Comparison of ENCODE assay signal across 8 cellular contexts in genomic region chr17:44071772-44072171, GRCh38. TPM values are rescaled to one million over a fixed set of nuclear protein-coding genes. Genes with fewer than 3 reads are reported as not detected.
DNase-seq lines count a peak whose midpoint lies in the region; ATAC-seq and TF ChIP-seq lines count a peak whose summit lies in the region.

No MANE protein-coding gene starts in this region.

- H3K9me3 ChIP-seq in iPS-20b (ENCODE audit: insufficient read depth, low read depth, low read length) (no peaks in the 10 kb centered on the region), thoracic aorta (no peaks in the 10 kb centered on the region)

- no peaks in the 10 kb centered on the region for H3K9me3 Mint-ChIP-seq in activated T-cell treated with anti-CD3 and anti-CD28 coated beads, Interleukin-2, amount 50 U/mL, for 24 hours
- no peaks in the 10 kb centered on the region for H3K9me3 Mint-ChIP-seq in activated T-helper 1 cell treated with anti-CD3 and anti-CD28 coated beads, Interleukin-12 subunit alpha, Interleukin-12 subunit beta, Interleukin-2, Interleukin-4 antibody, amounts not matched to agents 30 ng/mL and 10 ng/mL and 1 ng/mL, durations not matched to agents 14 hours and 24 hours and 36 hours

- no peak for DNase-seq in activated T-cell treated with anti-CD3 and anti-CD28 coated beads, Interleukin-2, amount 50 U/mL, for 24 hours
- DNase-seq in activated T-cell treated with anti-CD3 and anti-CD28 coated beads, Interleukin-2, amount 50 U/mL, for 1 hour, result no peak
- no peak for DNase-seq in activated T-helper 1 cell treated with anti-CD3 and anti-CD28 coated beads, Interleukin-12 subunit alpha, Interleukin-12 subunit beta, Interleukin-2, Interleukin-4 antibody, amounts not matched to agents 30 ng/mL and 10 ng/mL and 1 ng/mL, durations not matched to agents 14 hours and 24 hours and 36 hours (ENCODE audit: low spot score)
- DNase-seq in thoracic aorta (ENCODE audit: low spot score) (no peak), HK-2 (ENCODE audit: unreplicated experiment) (no peak)
- DNase-seq in activated CD8-positive, alpha-beta memory T cell treated with anti-CD3 and anti-CD28 coated beads, Interleukin-2, amount 50 U/mL, for 4 hours, result no peak
- DNase-seq in activated CD4-positive, alpha-beta T cell treated with anti-CD3 and anti-CD28 coated beads for 48 hours, result no peak

- H3K27me3 ChIP-seq in iPS-20b (ENCODE audit: insufficient read depth, low read length) (no peaks in the 10 kb centered on the region), thoracic aorta (replicated peaks; ENCODE audit: insufficient read depth) (no peaks in the 10 kb centered on the region)

- peaks cover 32% of the 10 kb centered on the region for H3K36me3 ChIP-seq in iPS-20b (ENCODE audit: insufficient read depth, low read depth, low read length)
- H3K36me3 ChIP-seq in thoracic aorta, result peaks cover 20% of the 10 kb centered on the region

- H3K36me3 Mint-ChIP-seq in activated T-cell treated with anti-CD3 and anti-CD28 coated beads, Interleukin-2, amount 50 U/mL, for 24 hours (ENCODE audit: low read depth), result peaks cover 37% of the 10 kb centered on the region
- H3K36me3 Mint-ChIP-seq in activated T-helper 1 cell treated with anti-CD3 and anti-CD28 coated beads, Interleukin-12 subunit alpha, Interleukin-12 subunit beta, Interleukin-2, Interleukin-4 antibody, amounts not matched to agents 30 ng/mL and 10 ng/mL and 1 ng/mL, durations not matched to agents 14 hours and 24 hours and 36 hours (ENCODE audit: low read depth), result peaks cover 12% of the 10 kb centered on the region

- peak overlapping the region; percentile 88 for H3K4me3 Mint-ChIP-seq in activated T-cell treated with anti-CD3 and anti-CD28 coated beads, Interleukin-2, amount 50 U/mL, for 24 hours
- peak overlapping the region; percentile 98 for H3K4me3 Mint-ChIP-seq in activated T-helper 1 cell treated with anti-CD3 and anti-CD28 coated beads, Interleukin-12 subunit alpha, Interleukin-12 subunit beta, Interleukin-2, Interleukin-4 antibody, amounts not matched to agents 30 ng/mL and 10 ng/mL and 1 ng/mL, durations not matched to agents 14 hours and 24 hours and 36 hours

- H3K4me1 Mint-ChIP-seq in activated T-cell treated with anti-CD3 and anti-CD28 coated beads, Interleukin-2, amount 50 U/mL, for 24 hours (ENCODE audit: low read depth), result peaks cover 33% of the 10 kb centered on the region
- H3K4me1 Mint-ChIP-seq in activated T-helper 1 cell treated with anti-CD3 and anti-CD28 coated beads, Interleukin-12 subunit alpha, Interleukin-12 subunit beta, Interleukin-2, Interleukin-4 antibody, amounts not matched to agents 30 ng/mL and 10 ng/mL and 1 ng/mL, durations not matched to agents 14 hours and 24 hours and 36 hours (ENCODE audit: low read depth), result peaks cover 14% of the 10 kb centered on the region

- H3K27ac ChIP-seq in iPS-20b (ENCODE audit: low read length) (peak overlapping the region; percentile 65), thoracic aorta (peak overlapping the region; percentile 76 to 91)

- H3K4me3 ChIP-seq in iPS-20b (ENCODE audit: low read length) (peak overlapping the region; percentile 93), thoracic aorta (peak overlapping the region; percentile 93)

- ATAC-seq in thoracic aorta (ENCODE audit: insufficient number of reproducible peaks, low FRiP score, low read depth), result no peak

- peak overlapping the region; percentile 97 for H3K27ac Mint-ChIP-seq in activated T-cell treated with anti-CD3 and anti-CD28 coated beads, Interleukin-2, amount 50 U/mL, for 24 hours
- peak overlapping the region; percentile 66 for H3K27ac Mint-ChIP-seq in activated T-helper 1 cell treated with anti-CD3 and anti-CD28 coated beads, Interleukin-12 subunit alpha, Interleukin-12 subunit beta, Interleukin-2, Interleukin-4 antibody, amounts not matched to agents 30 ng/mL and 10 ng/mL and 1 ng/mL, durations not matched to agents 14 hours and 24 hours and 36 hours

- H3K4me1 ChIP-seq in iPS-20b (ENCODE audit: insufficient read depth, low read length), result peaks cover 10% of the 10 kb centered on the region
- H3K4me1 ChIP-seq in thoracic aorta (ENCODE audit: control insufficient read depth in 1 of 2, low read depth in 2 of 2), result peaks cover 22 to 35% of the 10 kb centered on the region in 2 donors

- intact Hi-C loops in activated T-helper 1 cell treated with anti-CD3 and anti-CD28 coated beads, Interleukin-12 subunit alpha, Interleukin-12 subunit beta, Interleukin-2, Interleukin-4 antibody, amounts not matched to agents 30 ng/mL and 10 ng/mL and 1 ng/mL, durations not matched to agents 14 hours and 24 hours and 36 hours (cut with micrococcal nuclease), result loop anchor here (1.0 to 2.0 kb wide), 4 partner anchors 16 to 67 kb away; partner anchors contain the start of gene TMEM101

- H3K27me3 Mint-ChIP-seq in activated T-cell treated with anti-CD3 and anti-CD28 coated beads, Interleukin-2, amount 50 U/mL, for 24 hours, result no peaks in the 10 kb centered on the region
- no peaks in the 10 kb centered on the region for H3K27me3 Mint-ChIP-seq in activated T-helper 1 cell treated with anti-CD3 and anti-CD28 coated beads, Interleukin-12 subunit alpha, Interleukin-12 subunit beta, Interleukin-2, Interleukin-4 antibody, amounts not matched to agents 30 ng/mL and 10 ng/mL and 1 ng/mL, durations not matched to agents 14 hours and 24 hours and 36 hours (ENCODE audit: insufficient read depth)

- TF ChIP-seq CTCF in thoracic aorta (IDR thresholded peaks at IDR 0.05), result no peak

- peak overlapping the region; percentile 83 for H3K9ac ChIP-seq in iPS-20b (ENCODE audit: low read depth, low read length)

RNA-seq across cellular contexts. Expression of gene G6PC3, which starts 1.2 kb away (rescaled TPM):
- total RNA-seq in activated T-helper 1 cell treated with anti-CD3 and anti-CD28 coated beads, Interleukin-12 subunit alpha, Interleukin-12 subunit beta, Interleukin-2, Interleukin-4 antibody, amounts not matched to agents 30 ng/mL and 10 ng/mL and 1 ng/mL, durations not matched to agents 14 hours and 24 hours and 36 hours, result 33.5 and 34.9 TPM in 2 replicates
- total RNA-seq in thoracic aorta, result 10 to 100 TPM; 26.4 to 54.6 TPM

RNA-seq across cellular contexts. Expression of gene LSM12, which starts 5.3 kb away (rescaled TPM):
- total RNA-seq in activated T-helper 1 cell treated with anti-CD3 and anti-CD28 coated beads, Interleukin-12 subunit alpha, Interleukin-12 subunit beta, Interleukin-2, Interleukin-4 antibody, amounts not matched to agents 30 ng/mL and 10 ng/mL and 1 ng/mL, durations not matched to agents 14 hours and 24 hours and 36 hours, result 93.9 and 95.4 TPM in 2 replicates
- total RNA-seq in thoracic aorta, result 10 to 100 TPM; 24.9 to 30.8 TPM

RNA-seq across cellular contexts. Expression of gene HDAC5, which starts 51.7 kb away (rescaled TPM):
- 20.6 and 22.8 TPM in 2 replicates for total RNA-seq in activated T-helper 1 cell treated with anti-CD3 and anti-CD28 coated beads, Interleukin-12 subunit alpha, Interleukin-12 subunit beta, Interleukin-2, Interleukin-4 antibody, amounts not matched to agents 30 ng/mL and 10 ng/mL and 1 ng/mL, durations not matched to agents 14 hours and 24 hours and 36 hours
- 100 to 1,000 TPM in 1 of 2 donors, 10 to 100 TPM in 1; 76.9 to 115 TPM for total RNA-seq in thoracic aorta

RNA-seq across cellular contexts. Expression of gene TMEM101, which starts 57.0 kb away (rescaled TPM):
- total RNA-seq in activated T-helper 1 cell treated with anti-CD3 and anti-CD28 coated beads, Interleukin-12 subunit alpha, Interleukin-12 subunit beta, Interleukin-2, Interleukin-4 antibody, amounts not matched to agents 30 ng/mL and 10 ng/mL and 1 ng/mL, durations not matched to agents 14 hours and 24 hours and 36 hours, result 31.6 and 32.8 TPM in 2 replicates
- 10 to 100 TPM; 21.9 to 24.4 TPM for total RNA-seq in thoracic aorta
